In the genomic region with DNA sequence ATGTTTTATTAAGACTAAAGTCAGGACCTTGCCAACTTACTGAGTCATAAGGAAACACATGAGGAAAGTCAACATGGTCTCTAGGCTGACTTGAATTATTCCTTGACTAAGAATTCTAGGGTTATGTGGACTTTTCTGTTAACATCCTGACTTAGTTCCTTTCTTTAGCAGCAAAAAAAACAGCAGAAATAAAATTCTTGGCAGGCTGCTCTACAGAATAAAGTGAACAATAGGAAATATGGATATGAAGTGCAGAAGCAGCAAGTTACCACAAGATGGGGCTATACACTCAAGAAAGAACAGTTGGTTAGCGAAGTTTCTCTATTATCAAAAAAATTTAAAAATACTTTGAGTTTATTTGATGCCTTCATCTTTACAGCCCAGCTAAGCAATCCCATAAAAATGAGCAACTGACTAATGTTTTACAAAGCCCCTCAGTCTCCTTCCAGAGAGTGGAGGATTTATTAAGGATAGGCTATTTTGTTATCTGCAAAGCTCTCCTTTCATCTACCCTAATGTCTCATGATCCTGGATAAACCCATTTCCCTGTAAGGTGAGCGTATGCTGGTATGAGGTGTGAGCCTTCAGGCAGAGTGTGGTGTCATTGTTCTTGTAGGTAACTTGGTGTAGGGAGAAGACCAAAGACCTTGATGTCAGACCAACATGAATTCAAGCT, we compare ENCODE assay signal across 8 cellular contexts. TPM values are rescaled to one million over a fixed set of nuclear protein-coding genes. Genes with fewer than 3 reads are reported as not detected.
DNase-seq lines count a peak whose midpoint lies in the region; ATAC-seq, FAIRE-seq and TF ChIP-seq lines count a peak whose summit lies in the region.

No MANE protein-coding gene starts in this region.

- no peaks in the 10 kb centered on the region for H3K9me3 ChIP-seq in neural progenitor cell (ENCODE audit: low read depth)

- no peak overlapping the region for H3K4me3 Mint-ChIP-seq in activated CD8-positive, alpha-beta T cell treated with anti-CD3 and anti-CD28 coated beads for 36 hours
- H3K4me3 Mint-ChIP-seq in activated CD8-positive, alpha-beta T cell treated with anti-CD3 and anti-CD28 coated beads, Interleukin-2, amount 10 ng/mL, durations not matched to agents 7 days and 5 days: no peak overlapping the region
- H3K4me3 Mint-ChIP-seq in neural progenitor cell: no peak overlapping the region

- TF ChIP-seq CTCF in activated CD8-positive, alpha-beta T cell treated with anti-CD3 and anti-CD28 coated beads for 36 hours (IDR thresholded peaks at IDR 0.05): peak; percentile 87
- TF ChIP-seq CTCF in LNCaP clone FGC (IDR thresholded peaks at IDR 0.05; ENCODE audit: control insufficient read depth, extremely low read depth, insufficient read depth): peak; percentile 73
- peak; percentile 88 for TF ChIP-seq CTCF in epithelial cell of proximal tubule (conservative IDR thresholded peaks at IDR 0.05; ENCODE audit: low read depth, low read length)
- TF ChIP-seq CTCF in neural progenitor cell (IDR thresholded peaks at IDR 0.05): peak; percentile 97

- no peaks in the 10 kb centered on the region for H3K9me3 Mint-ChIP-seq in activated CD8-positive, alpha-beta T cell treated with anti-CD3 and anti-CD28 coated beads for 36 hours
- H3K9me3 Mint-ChIP-seq in activated CD8-positive, alpha-beta T cell treated with anti-CD3 and anti-CD28 coated beads, Interleukin-2, amount 10 ng/mL, durations not matched to agents 7 days and 5 days (ENCODE audit: insufficient read depth): no peaks in the 10 kb centered on the region
- H3K9me3 Mint-ChIP-seq in neural progenitor cell: no peaks in the 10 kb centered on the region

- peak; percentile 56 for ATAC-seq in activated CD8-positive, alpha-beta T cell treated with anti-CD3 and anti-CD28 coated beads for 36 hours
- no peak for ATAC-seq in activated CD8-positive, alpha-beta T cell treated with anti-CD3 and anti-CD28 coated beads, Interleukin-2, amount 10 ng/mL, durations not matched to agents 7 days and 5 days

- CTCF ChIA-PET in activated CD8-positive, alpha-beta T cell treated with anti-CD3 and anti-CD28 coated beads for 36 hours (lab: Charles Lee): interaction anchor here (0.7 to 4.6 kb wide), 39 partner anchors 10 to 645 kb away, joined by 3 to 129 read pairs (median 5); a partner anchor contains a TSS
- CTCF ChIA-PET in activated CD8-positive, alpha-beta T cell treated with anti-CD3 and anti-CD28 coated beads, Interleukin-2, amount 10 ng/mL, durations not matched to agents 7 days and 5 days (lab: Charles Lee): interaction anchor here (0.7 to 4.3 kb wide), 40 partner anchors 10 to 645 kb away, joined by 3 to 97 read pairs (median 4); a partner anchor contains a TSS

- FAIRE-seq in RCC 7860 (lab: Jason Lieb, UNC): peak; percentile 53

- H3K4me1 Mint-ChIP-seq in activated CD8-positive, alpha-beta T cell treated with anti-CD3 and anti-CD28 coated beads for 36 hours (ENCODE audit: low read depth): peaks cover 6% of the 10 kb centered on the region
- H3K4me1 Mint-ChIP-seq in activated CD8-positive, alpha-beta T cell treated with anti-CD3 and anti-CD28 coated beads, Interleukin-2, amount 10 ng/mL, durations not matched to agents 7 days and 5 days (ENCODE audit: low read depth): peaks cover 5% of the 10 kb centered on the region
- H3K4me1 Mint-ChIP-seq in neural progenitor cell: peaks cover 2% of the 10 kb centered on the region

- H3K27me3 Mint-ChIP-seq in activated CD8-positive, alpha-beta T cell treated with anti-CD3 and anti-CD28 coated beads for 36 hours: peaks cover 3% of the 10 kb centered on the region
- peaks cover 2% of the 10 kb centered on the region for H3K27me3 Mint-ChIP-seq in activated CD8-positive, alpha-beta T cell treated with anti-CD3 and anti-CD28 coated beads, Interleukin-2, amount 10 ng/mL, durations not matched to agents 7 days and 5 days (ENCODE audit: low read depth)
- peaks cover 6% of the 10 kb centered on the region for H3K27me3 Mint-ChIP-seq in neural progenitor cell (ENCODE audit: insufficient read depth, low read depth)

- H3K27ac Mint-ChIP-seq in activated CD8-positive, alpha-beta T cell treated with anti-CD3 and anti-CD28 coated beads for 36 hours: no peak overlapping the region
- no peak overlapping the region for H3K27ac Mint-ChIP-seq in activated CD8-positive, alpha-beta T cell treated with anti-CD3 and anti-CD28 coated beads, Interleukin-2, amount 10 ng/mL, durations not matched to agents 7 days and 5 days
- no peak overlapping the region for H3K27ac Mint-ChIP-seq in neural progenitor cell

- no peaks in the 10 kb centered on the region for H3K36me3 ChIP-seq in neural progenitor cell

- DNase-seq in activated CD8-positive, alpha-beta T cell treated with anti-CD3 and anti-CD28 coated beads for 36 hours: no peak
- DNase-seq in activated CD8-positive, alpha-beta T cell treated with anti-CD3 and anti-CD28 coated beads, Interleukin-2, amount 10 ng/mL, durations not matched to agents 7 days and 5 days: no peak
- DNase-seq in LNCaP clone FGC (ENCODE audit: low read depth) (peak; percentile 27), RCC 7860 (ENCODE audit: low spot score) (peak; percentile 57), epithelial cell of proximal tubule (ENCODE audit: low read depth) (no peak), neural progenitor cell (ENCODE audit: low spot score) (peak; percentile 51), GM19240 (ENCODE audit: insufficient read length, low spot score) (no peak)
- no peak for DNase-seq in stimulated activated CD4-positive, alpha-beta T cell treated with anti-CD3 and anti-CD28 coated beads, Interleukin-2, amount 100 ng/mL, for 48 hours

- H3K36me3 Mint-ChIP-seq in activated CD8-positive, alpha-beta T cell treated with anti-CD3 and anti-CD28 coated beads for 36 hours (ENCODE audit: low read depth): no peaks in the 10 kb centered on the region
- peaks cover 10% of the 10 kb centered on the region for H3K36me3 Mint-ChIP-seq in activated CD8-positive, alpha-beta T cell treated with anti-CD3 and anti-CD28 coated beads, Interleukin-2, amount 10 ng/mL, durations not matched to agents 7 days and 5 days (ENCODE audit: low read depth)
- no peaks in the 10 kb centered on the region for H3K36me3 Mint-ChIP-seq in neural progenitor cell

- no peaks in the 10 kb centered on the region for H3F3A ChIP-seq in neural progenitor cell (ENCODE audit: low read depth)

- H3K27ac ChIP-seq in neural progenitor cell: no peak overlapping the region

- no peak overlapping the region for H3K9ac ChIP-seq in neural progenitor cell

- intact Hi-C loops in activated CD8-positive, alpha-beta T cell treated with anti-CD3 and anti-CD28 coated beads for 36 hours (cut with micrococcal nuclease): loop anchor here (1.0 to 5.0 kb wide), 3 partner anchors 60 to 264 kb away; no protein-coding TSS in a partner anchor

- no peak overlapping the region for H3K4me2 ChIP-seq in neural progenitor cell

- H3K4me3 ChIP-seq in LNCaP clone FGC (ENCODE audit: low read depth, low read length): no peak overlapping the region
- H3K4me3 ChIP-seq in epithelial cell of proximal tubule (ENCODE audit: low read depth, low read length): no peak overlapping the region
- no peak overlapping the region for H3K4me3 ChIP-seq in neural progenitor cell

- POLR2A ChIA-PET in activated CD8-positive, alpha-beta T cell treated with anti-CD3 and anti-CD28 coated beads for 36 hours (lab: Charles Lee): interaction anchor here (1.0 kb wide), 1 partner anchor 171 kb away, joined by 3 read pairs; no protein-coding TSS in a partner anchor
- POLR2A ChIA-PET in activated CD8-positive, alpha-beta T cell treated with anti-CD3 and anti-CD28 coated beads, Interleukin-2, amount 10 ng/mL, durations not matched to agents 7 days and 5 days (lab: Charles Lee): no interaction called here

- no peaks in the 10 kb centered on the region for H3K4me1 ChIP-seq in neural progenitor cell

- H4K20me1 ChIP-seq in neural progenitor cell (ENCODE audit: low read depth): no peaks in the 10 kb centered on the region

- peaks cover 11% of the 10 kb centered on the region for H3K27me3 ChIP-seq in neural progenitor cell

- H2AFZ ChIP-seq in neural progenitor cell (replicated peaks): no peak overlapping the region

- no peaks in the 10 kb centered on the region for H3K79me2 ChIP-seq in neural progenitor cell (ENCODE audit: low read depth)

RNA-seq across cellular contexts. Expression of a gene that starts 23.1 kb away (rescaled TPM):
- total RNA-seq in activated CD8-positive, alpha-beta T cell treated with anti-CD3 and anti-CD28 coated beads for 36 hours: 10 to 100 TPM; 35.0 to 38.0 TPM
- 10 to 100 TPM; 30.1 to 32.7 TPM for total RNA-seq in activated CD8-positive, alpha-beta T cell treated with anti-CD3 and anti-CD28 coated beads, Interleukin-2, amount 10 ng/mL, durations not matched to agents 7 days and 5 days
- total RNA-seq in epithelial cell of proximal tubule (12.0 and 26.0 TPM in 2 replicates), neural progenitor cell (ENCODE audit: low replicate concordance) (29.9 and 34.9 TPM in 2 replicates)

RNA-seq across cellular contexts. Expression of a gene that starts 40.1 kb away (rescaled TPM):
- 1 to 10 TPM; 8.5 to 9.0 TPM for total RNA-seq in activated CD8-positive, alpha-beta T cell treated with anti-CD3 and anti-CD28 coated beads for 36 hours
- 10 to 100 TPM; 14.3 to 15.2 TPM for total RNA-seq in activated CD8-positive, alpha-beta T cell treated with anti-CD3 and anti-CD28 coated beads, Interleukin-2, amount 10 ng/mL, durations not matched to agents 7 days and 5 days
- total RNA-seq in epithelial cell of proximal tubule (0.92 and 0.94 TPM in 2 replicates), neural progenitor cell (ENCODE audit: low replicate concordance) (0.68 TPM in 1 of 2 replicates, not detected in the other)

Comparison
In these comparisons a context has a peak if more than half of its experiments do, and no peak if none do; other contexts are left out.
1. DNase-seq: peak in LNCaP clone FGC (single experiment), RCC 7860 (single experiment) and neural progenitor cell (single experiment); none in activated CD8-positive, alpha-beta T cell treated with anti-CD3 and anti-CD28 coated beads for 36 hours (single experiment), activated CD8-positive, alpha-beta T cell treated with anti-CD3 and anti-CD28 coated beads, Interleukin-2, amount 10 ng/mL, durations not matched to agents 7 days and 5 days (single experiment), epithelial cell of proximal tubule (single experiment), GM19240 (single experiment) and stimulated activated CD4-positive, alpha-beta T cell treated with anti-CD3 and anti-CD28 coated beads, Interleukin-2, amount 100 ng/mL, for 48 hours (0 of 2).
2. Peak in every context shown above with its lines, with median percentiles within 50 percentile points of each other: CTCF ChIP-seq.